In the genomic region with DNA sequence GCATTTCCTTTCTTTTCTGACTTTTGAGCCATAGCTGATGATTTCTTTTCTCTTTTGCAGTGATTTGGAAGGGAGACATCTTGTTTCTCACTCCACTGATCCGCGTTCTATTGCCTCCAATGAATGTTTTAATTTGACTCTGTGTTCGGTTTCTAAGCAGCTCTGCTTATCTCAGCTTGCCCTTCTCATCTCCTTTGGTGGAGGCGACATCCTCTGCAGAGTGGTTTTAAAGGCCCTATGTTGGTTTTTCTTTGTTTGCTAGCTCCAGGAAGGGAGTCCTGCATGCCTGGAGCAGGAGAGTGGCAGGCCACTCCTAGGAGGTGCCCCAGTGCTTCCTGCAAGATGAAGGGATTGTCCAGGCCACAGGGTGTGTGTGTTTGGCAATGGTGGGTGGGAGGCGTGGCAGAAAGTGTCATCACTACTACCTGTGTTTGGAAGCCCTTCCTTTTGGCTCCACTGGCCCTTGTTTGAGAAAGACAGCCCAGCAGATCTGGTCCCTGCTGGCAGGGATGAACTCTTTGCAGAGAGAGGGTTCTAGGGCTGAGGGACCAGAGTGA, we compare ENCODE assay signal across 1 cellular context.
TF ChIP-seq lines count a peak whose summit lies in the region.

No MANE protein-coding gene starts in this region.

TF ChIP-seq in GM23338, 12 proteins besides CTCF, POLR2A, EP300 and RAD21 (continued from another document):
- TF ChIP-seq ZNF114 (CRISPR knock-in tag; IDR thresholded peaks at IDR 0.05) (no peak), JUNB (IDR thresholded peaks at IDR 0.05; ENCODE audit: unreplicated experiment) (no peak), POLR2AphosphoS5 (IDR thresholded peaks at IDR 0.05; ENCODE audit: low read depth) (no peak), EZH2phosphoT487 (IDR thresholded peaks at IDR 0.05; ENCODE audit: unreplicated experiment) (no peak), NANOG (IDR thresholded peaks at IDR 0.05; ENCODE audit: borderline replicate concordance) (no peak), ZNF331 (CRISPR knock-in tag; IDR thresholded peaks at IDR 0.05; ENCODE audit: low read depth) (no peak), CREB1 (CRISPR knock-in tag; IDR thresholded peaks at IDR 0.05; ENCODE audit: low read depth) (no peak), STAT1 (IDR thresholded peaks at IDR 0.05; ENCODE audit: unreplicated experiment) (no peak)
- TF ChIP-seq, protein P1, sequence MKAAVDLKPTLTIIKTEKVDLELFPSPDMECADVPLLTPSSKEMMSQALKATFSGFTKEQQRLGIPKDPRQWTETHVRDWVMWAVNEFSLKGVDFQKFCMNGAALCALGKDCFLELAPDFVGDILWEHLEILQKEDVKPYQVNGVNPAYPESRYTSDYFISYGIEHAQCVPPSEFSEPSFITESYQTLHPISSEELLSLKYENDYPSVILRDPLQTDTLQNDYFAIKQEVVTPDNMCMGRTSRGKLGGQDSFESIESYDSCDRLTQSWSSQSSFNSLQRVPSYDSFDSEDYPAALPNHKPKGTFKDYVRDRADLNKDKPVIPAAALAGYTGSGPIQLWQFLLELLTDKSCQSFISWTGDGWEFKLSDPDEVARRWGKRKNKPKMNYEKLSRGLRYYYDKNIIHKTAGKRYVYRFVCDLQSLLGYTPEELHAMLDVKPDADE (IDR thresholded peaks at IDR 0.05): no peak
- TF ChIP-seq, protein P2, sequence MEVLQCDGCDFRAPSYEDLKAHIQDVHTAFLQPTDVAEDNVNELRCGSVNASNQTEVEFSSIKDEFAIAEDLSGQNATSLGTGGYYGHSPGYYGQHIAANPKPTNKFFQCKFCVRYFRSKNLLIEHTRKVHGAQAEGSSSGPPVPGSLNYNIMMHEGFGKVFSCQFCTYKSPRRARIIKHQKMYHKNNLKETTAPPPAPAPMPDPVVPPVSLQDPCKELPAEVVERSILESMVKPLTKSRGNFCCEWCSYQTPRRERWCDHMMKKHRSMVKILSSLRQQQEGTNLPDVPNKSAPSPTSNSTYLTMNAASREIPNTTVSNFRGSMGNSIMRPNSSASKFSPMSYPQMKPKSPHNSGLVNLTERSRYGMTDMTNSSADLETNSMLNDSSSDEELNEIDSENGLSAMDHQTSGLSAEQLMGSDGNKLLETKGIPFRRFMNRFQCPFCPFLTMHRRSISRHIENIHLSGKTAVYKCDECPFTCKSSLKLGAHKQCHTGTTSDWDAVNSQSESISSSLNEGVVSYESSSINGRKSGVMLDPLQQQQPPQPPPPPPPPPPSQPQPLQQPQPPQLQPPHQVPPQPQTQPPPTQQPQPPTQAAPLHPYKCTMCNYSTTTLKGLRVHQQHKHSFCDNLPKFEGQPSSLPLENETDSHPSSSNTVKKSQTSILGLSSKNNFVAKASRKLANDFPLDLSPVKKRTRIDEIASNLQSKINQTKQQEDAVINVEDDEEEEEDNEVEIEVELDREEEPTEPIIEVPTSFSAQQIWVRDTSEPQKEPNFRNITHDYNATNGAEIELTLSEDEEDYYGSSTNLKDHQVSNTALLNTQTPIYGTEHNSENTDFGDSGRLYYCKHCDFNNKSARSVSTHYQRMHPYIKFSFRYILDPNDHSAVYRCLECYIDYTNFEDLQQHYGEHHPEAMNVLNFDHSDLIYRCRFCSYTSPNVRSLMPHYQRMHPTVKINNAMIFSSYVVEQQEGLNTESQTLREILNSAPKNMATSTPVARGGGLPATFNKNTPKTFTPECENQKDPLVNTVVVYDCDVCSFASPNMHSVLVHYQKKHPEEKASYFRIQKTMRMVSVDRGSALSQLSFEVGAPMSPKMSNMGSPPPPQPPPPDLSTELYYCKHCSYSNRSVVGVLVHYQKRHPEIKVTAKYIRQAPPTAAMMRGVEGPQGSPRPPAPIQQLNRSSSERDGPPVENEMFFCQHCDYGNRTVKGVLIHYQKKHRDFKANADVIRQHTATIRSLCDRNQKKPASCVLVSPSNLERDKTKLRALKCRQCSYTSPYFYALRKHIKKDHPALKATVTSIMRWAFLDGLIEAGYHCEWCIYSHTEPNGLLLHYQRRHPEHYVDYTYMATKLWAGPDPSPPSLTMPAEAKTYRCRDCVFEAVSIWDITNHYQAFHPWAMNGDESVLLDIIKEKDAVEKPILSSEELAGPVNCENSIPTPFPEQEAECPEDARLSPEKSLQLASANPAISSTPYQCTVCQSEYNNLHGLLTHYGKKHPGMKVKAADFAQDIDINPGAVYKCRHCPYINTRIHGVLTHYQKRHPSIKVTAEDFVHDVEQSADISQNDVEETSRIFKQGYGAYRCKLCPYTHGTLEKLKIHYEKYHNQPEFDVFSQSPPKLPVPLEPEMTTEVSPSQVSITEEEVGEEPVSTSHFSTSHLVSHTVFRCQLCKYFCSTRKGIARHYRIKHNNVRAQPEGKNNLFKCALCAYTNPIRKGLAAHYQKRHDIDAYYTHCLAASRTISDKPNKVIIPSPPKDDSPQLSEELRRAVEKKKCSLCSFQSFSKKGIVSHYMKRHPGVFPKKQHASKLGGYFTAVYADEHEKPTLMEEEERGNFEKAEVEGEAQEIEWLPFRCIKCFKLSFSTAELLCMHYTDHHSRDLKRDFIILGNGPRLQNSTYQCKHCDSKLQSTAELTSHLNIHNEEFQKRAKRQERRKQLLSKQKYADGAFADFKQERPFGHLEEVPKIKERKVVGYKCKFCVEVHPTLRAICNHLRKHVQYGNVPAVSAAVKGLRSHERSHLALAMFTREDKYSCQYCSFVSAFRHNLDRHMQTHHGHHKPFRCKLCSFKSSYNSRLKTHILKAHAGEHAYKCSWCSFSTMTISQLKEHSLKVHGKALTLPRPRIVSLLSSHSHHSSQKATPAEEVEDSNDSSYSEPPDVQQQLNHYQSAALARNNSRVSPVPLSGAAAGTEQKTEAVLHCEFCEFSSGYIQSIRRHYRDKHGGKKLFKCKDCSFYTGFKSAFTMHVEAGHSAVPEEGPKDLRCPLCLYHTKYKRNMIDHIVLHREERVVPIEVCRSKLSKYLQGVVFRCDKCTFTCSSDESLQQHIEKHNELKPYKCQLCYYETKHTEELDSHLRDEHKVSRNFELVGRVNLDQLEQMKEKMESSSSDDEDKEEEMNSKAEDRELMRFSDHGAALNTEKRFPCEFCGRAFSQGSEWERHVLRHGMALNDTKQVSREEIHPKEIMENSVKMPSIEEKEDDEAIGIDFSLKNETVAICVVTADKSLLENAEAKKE (CRISPR knock-in tag; IDR thresholded peaks at IDR 0.05): no peak
TF ChIP-seq in GM23338: peak in this region for 0.
